In genomic region chr1:44631647-44632510, GRCh38 we compare ENCODE assay signal across 8 cellular contexts. TPM values are rescaled to one million over a fixed set of nuclear protein-coding genes. Genes with fewer than 3 reads are reported as not detected.
A peak's percentile ranks its signal among the peaks of the same experiment; 100 is the strongest.
DNase-seq lines count a peak whose midpoint lies in the region; ATAC-seq, FAIRE-seq and TF ChIP-seq lines count a peak whose summit lies in the region.

No MANE protein-coding gene starts in this region.

- FAIRE-seq in A549 (lab: Jason Lieb, UNC), result no peak

- TF ChIP-seq EP300 in A549 (IDR thresholded peaks at IDR 0.05), result no peak

- TF ChIP-seq RAD21 in A549 (conservative IDR thresholded peaks at IDR 0.05 in 1 of 2, IDR thresholded peaks at IDR 0.05 in 1 of 2), result no peak

- H3K27me3 Mint-ChIP-seq in central memory CD8-positive, alpha-beta T cell, result no peaks in the 10 kb centered on the region

- DNase-seq in A549 (ENCODE audit: low read depth in 1 of 2, low spot score in 1 of 2), result peak; percentile 74 to 83
- peak; percentile 92 for DNase-seq in NCI-H2227 (lab: John Stamatoyannopoulos, UW; ENCODE audit: unreplicated experiment)
- peak; percentile 91 for DNase-seq in activated CD4-positive, CD25-positive, alpha-beta regulatory T cell treated with anti-CD3 and anti-CD28 coated beads, Interleukin-2, amount 50 U/mL, for 72 hours
- peak; percentile 81 to 83 for DNase-seq in central memory CD8-positive, alpha-beta T cell (ENCODE audit: low spot score in 2 of 2)
- no peak for DNase-seq in kidney epithelial cell (ENCODE audit: low read depth)
- DNase-seq in stimulated activated CD4-positive, alpha-beta T cell treated with anti-CD3 and anti-CD28 coated beads, Interleukin-15, amount 100 ng/mL, for 24 hours, result peak; percentile 94

- peak overlapping the region; percentile 76 for H3K27ac Mint-ChIP-seq in central memory CD8-positive, alpha-beta T cell (ENCODE audit: low read depth)

- no peaks in the 10 kb centered on the region for H3K27me3 ChIP-seq in kidney epithelial cell (ENCODE audit: control insufficient read depth, insufficient read depth, low read length)

- POLR2A ChIA-PET in A549 (lab: Yijun Ruan, JAX), result interaction anchor here (0.6 to 3.8 kb wide), 14 partner anchors 9 to 546 kb away, joined by 3 to 19 read pairs (median 4); partner anchors contain the start of genes ARMH1, DMAP1, RNF220 and TMEM53

- H3K36me3 ChIP-seq in kidney epithelial cell (ENCODE audit: control insufficient read depth, insufficient read depth, low read length), result peaks cover 1% of the 10 kb centered on the region

- CTCF ChIA-PET in A549 (lab: Yijun Ruan, JAX), result interaction anchor here (1.0 to 14.6 kb wide), 6 partner anchors 10 to 60 kb away, joined by 4 to 119 read pairs (median 6); no protein-coding TSS in a partner anchor

- peak overlapping the region; percentile 79 for H3K4me2 ChIP-seq in A549

- peaks cover 49% of the 10 kb centered on the region for H3K4me1 Mint-ChIP-seq in central memory CD8-positive, alpha-beta T cell

- peaks cover 18% of the 10 kb centered on the region; the same call in 1 of the 3 replicates for H3K4me1 ChIP-seq in A549

- H3K4me3 Mint-ChIP-seq in central memory CD8-positive, alpha-beta T cell, result peak overlapping the region; percentile 66

- peak; percentile 84 to 86 for ATAC-seq in A549
- peak; percentile 68 for ATAC-seq in GM18867 (IDR thresholded peaks at IDR 0.05; ENCODE audit: unreplicated experiment)
- peak; percentile 65 for ATAC-seq in HG03097 (IDR thresholded peaks at IDR 0.05; ENCODE audit: low FRiP score, unreplicated experiment)
- ATAC-seq in central memory CD8-positive, alpha-beta T cell (replicated peaks; ENCODE audit: extremely low read depth, poor library complexity, severe bottlenecking), result peak; percentile 82

- H3K9me3 ChIP-seq in A549, result no peaks in the 10 kb centered on the region

- WGBS in A549 (ENCODE audit: missing lambda C conversion rate), result 0% methylated on average over 12 of the region's 86 CpGs

- TF ChIP-seq POLR2A in A549 (IDR thresholded peaks at IDR 0.05; ENCODE audit: low read length), result peak; percentile 30

- peaks cover 6% of the 10 kb centered on the region for H3K9me3 Mint-ChIP-seq in central memory CD8-positive, alpha-beta T cell

- H3K27ac ChIP-seq in A549, result peak overlapping the region; percentile 97

- peak overlapping the region; percentile 77 for H3K4me3 ChIP-seq in A549
- H3K4me3 ChIP-seq in kidney epithelial cell (ENCODE audit: low read depth, low read length), result peak overlapping the region; percentile 69

- peaks cover 39% of the 10 kb centered on the region for H3K36me3 Mint-ChIP-seq in central memory CD8-positive, alpha-beta T cell (ENCODE audit: insufficient read depth)

- TF ChIP-seq CTCF in A549 (IDR thresholded peaks at IDR 0.05) (no peak), kidney epithelial cell (IDR thresholded peaks at IDR 0.05; ENCODE audit: insufficient read depth, low read length, poor library complexity, severe bottlenecking) (no peak)

TF ChIP-seq in A549, 52 proteins besides CTCF, POLR2A, EP300 and RAD21:
- TF ChIP-seq, protein P1, sequence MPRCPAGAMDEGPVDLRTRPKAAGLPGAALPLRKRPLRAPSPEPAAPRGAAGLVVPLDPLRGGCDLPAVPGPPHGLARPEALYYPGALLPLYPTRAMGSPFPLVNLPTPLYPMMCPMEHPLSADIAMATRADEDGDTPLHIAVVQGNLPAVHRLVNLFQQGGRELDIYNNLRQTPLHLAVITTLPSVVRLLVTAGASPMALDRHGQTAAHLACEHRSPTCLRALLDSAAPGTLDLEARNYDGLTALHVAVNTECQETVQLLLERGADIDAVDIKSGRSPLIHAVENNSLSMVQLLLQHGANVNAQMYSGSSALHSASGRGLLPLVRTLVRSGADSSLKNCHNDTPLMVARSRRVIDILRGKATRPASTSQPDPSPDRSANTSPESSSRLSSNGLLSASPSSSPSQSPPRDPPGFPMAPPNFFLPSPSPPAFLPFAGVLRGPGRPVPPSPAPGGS (IDR thresholded peaks at IDR 0.05), result peak; percentile 59; the same call in 2 of the 3 replicates
- no peak for TF ChIP-seq FOSL2 (IDR thresholded peaks at IDR 0.05)
- 0 out of 2 replicates have a peak, but pooled peaks have one; percentile 21 for TF ChIP-seq FOSL2 (CRISPR knock-in tag; IDR thresholded peaks at IDR 0.05)
- no peak for TF ChIP-seq HOXB13 (CRISPR knock-in tag; IDR thresholded peaks at IDR 0.05; ENCODE audit: low read depth)
- TF ChIP-seq BHLHE40 (IDR thresholded peaks at IDR 0.05; ENCODE audit: low read depth, low read length), result peak; percentile 45
- TF ChIP-seq FOSB (CRISPR knock-in tag; IDR thresholded peaks at IDR 0.05), result no peak
- TF ChIP-seq RARB (CRISPR knock-in tag; IDR thresholded peaks at IDR 0.05), result no peak
- TF ChIP-seq USF2 (IDR thresholded peaks at IDR 0.05), result peak; percentile 82
- peak; percentile 63; the same call in 1 of the 2 replicates for TF ChIP-seq MYC (IDR thresholded peaks at IDR 0.05; ENCODE audit: borderline replicate concordance, low read length)
- no peak for TF ChIP-seq NR3C1 (IDR thresholded peaks at IDR 0.05)
- peak; percentile 78 for TF ChIP-seq MAX (IDR thresholded peaks at IDR 0.05)
- no peak for TF ChIP-seq MAFK (IDR thresholded peaks at IDR 0.05; ENCODE audit: partially characterized antibody)
- TF ChIP-seq, protein P2, sequence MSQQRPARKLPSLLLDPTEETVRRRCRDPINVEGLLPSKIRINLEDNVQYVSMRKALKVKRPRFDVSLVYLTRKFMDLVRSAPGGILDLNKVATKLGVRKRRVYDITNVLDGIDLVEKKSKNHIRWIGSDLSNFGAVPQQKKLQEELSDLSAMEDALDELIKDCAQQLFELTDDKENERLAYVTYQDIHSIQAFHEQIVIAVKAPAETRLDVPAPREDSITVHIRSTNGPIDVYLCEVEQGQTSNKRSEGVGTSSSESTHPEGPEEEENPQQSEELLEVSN (IDR thresholded peaks at IDR 0.05; ENCODE audit: borderline replicate concordance, low read depth), result peak; percentile 43
- TF ChIP-seq PHF8 (IDR thresholded peaks at IDR 0.05; ENCODE audit: borderline replicate concordance, low read depth), result peak; percentile 60; the same call in 1 of the 2 replicates
- 0 out of 2 replicates have a peak, but pooled peaks have one; percentile 15 for TF ChIP-seq RFX5 (IDR thresholded peaks at IDR 0.05)
- TF ChIP-seq JUN (IDR thresholded peaks at IDR 0.05), result peak; percentile 84 to 94
- TF ChIP-seq HOXB5 (CRISPR knock-in tag; IDR thresholded peaks at IDR 0.05), result peak; percentile 13; the same call in 1 of the 2 replicates
- TF ChIP-seq TP53 (CRISPR knock-in tag; IDR thresholded peaks at IDR 0.05), result peak; percentile 45; the same call in 1 of the 2 replicates
- no peak for TF ChIP-seq TFCP2L1 (CRISPR knock-in tag; IDR thresholded peaks at IDR 0.05)

RNA-seq across cellular contexts. Expression of gene TMEM53, which starts 42.4 kb away (rescaled TPM):
- polyA plus RNA-seq in A549 (2011; rRNA removed), result 6.2 and 8.9 TPM in 2 replicates
- 12.8 and 15.4 TPM in 2 replicates for polyA plus RNA-seq in A549 (2012; cell fraction: cytosol; rRNA removed)
- 12.0 and 12.3 TPM in 2 replicates for polyA plus RNA-seq in A549 (2012; cell fraction: nucleus; rRNA removed)
- 4.8 to 8.9 TPM (median 8.0 TPM) in 3 replicates for polyA plus RNA-seq in A549 (2017; fragmentation: RNase III; extraction: RNeasy Plus Mini Kit Qiagen cat#74134 plus additional on column Dnase treatment)
- 13.4 and 14.0 TPM in 2 replicates for polyA minus RNA-seq in A549 (2011; rRNA and poly(A)+ RNA removed)
- 11.5 and 12.2 TPM in 2 replicates for total RNA-seq in kidney epithelial cell

RNA-seq across cellular contexts. Expression of gene ARMH1, which starts 42.6 kb away (rescaled TPM):
- polyA plus RNA-seq in A549 (2011; rRNA removed) (2.7 TPM in 2 replicates), A549 (2017; fragmentation: RNase III; extraction: RNeasy Plus Mini Kit Qiagen cat#74134 plus additional on column Dnase treatment) (1.3 to 2.4 TPM (median 1.7 TPM) in 3 replicates)
- 0.61 and 0.66 TPM in 2 replicates for polyA plus RNA-seq in A549 (2012; cell fraction: cytosol; rRNA removed)
- polyA plus RNA-seq in A549 (2012; cell fraction: nucleus; rRNA removed), result 9.4 and 11.0 TPM in 2 replicates
- polyA minus RNA-seq in A549 (2011; rRNA and poly(A)+ RNA removed), result 1.1 and 1.9 TPM in 2 replicates
- total RNA-seq in kidney epithelial cell, result 4.7 TPM in 1 of 2 replicates, not detected in the other
